Comparison of ENCODE assay signal across 8 cellular contexts in genomic region chr1:26225033-26225831, GRCh38. TPM values are rescaled to one million over a fixed set of nuclear protein-coding genes. Genes with fewer than 3 reads are reported as not detected.
A peak's percentile ranks its signal among the peaks of the same experiment; 100 is the strongest.
DNase-seq lines count a peak whose midpoint lies in the region; ATAC-seq and TF ChIP-seq lines count a peak whose summit lies in the region.

No MANE protein-coding gene starts in this region.

- no peaks in the 10 kb centered on the region for H3K9me3 ChIP-seq in psoas muscle

- TF ChIP-seq CTCF in BJ (IDR thresholded peaks at IDR 0.05; ENCODE audit: insufficient read depth, low read depth, low read length), result no peak
- no peak for TF ChIP-seq CTCF in astrocyte of the spinal cord (IDR thresholded peaks at IDR 0.05; ENCODE audit: low read depth, low read length)
- no peak for TF ChIP-seq CTCF in psoas muscle (IDR thresholded peaks at IDR 0.05)

- intact Hi-C loops in psoas muscle (cut with DNase I), result no loop called here

- H3K36me3 ChIP-seq in BJ (ENCODE audit: control insufficient read depth, insufficient read depth, low read length) (no peaks in the 10 kb centered on the region), psoas muscle (ENCODE audit: insufficient read depth in 1 of 2, low read depth in 1 of 2) (no peaks in the 10 kb centered on the region)

- 1 to 7% (median 4%) methylated on average over 43 to 50 of the region's 50 CpGs for WGBS in psoas muscle, 3 donors

- H3K27ac ChIP-seq in psoas muscle, result peak overlapping the region; percentile 24

- no peak for DNase-seq in BJ (ENCODE audit: low read depth)
- peak; percentile 7 for DNase-seq in astrocyte of the spinal cord (ENCODE audit: low read depth, low spot score)
- DNase-seq in psoas muscle, result peak; percentile 66 to 85

- no peaks in the 10 kb centered on the region for H3K4me1 ChIP-seq in psoas muscle

- peak; percentile 73 for ATAC-seq in SK-N-SH treated with all-trans-retinoic acid at 6 μM for 48 hours
- peak; percentile 86 to 90 (median 89) for ATAC-seq in psoas muscle
- ATAC-seq in GM21447 (IDR thresholded peaks at IDR 0.05; ENCODE audit: unreplicated experiment), result no peak
- ATAC-seq in GM19467 (IDR thresholded peaks at IDR 0.05; ENCODE audit: unreplicated experiment), result no peak
- ATAC-seq in HG02798 (IDR thresholded peaks at IDR 0.05; ENCODE audit: poor library complexity, unreplicated experiment), result no peak

- POLR2A ChIA-PET in BJ (lab: Charles Lee), result no interaction called here

- CTCF ChIA-PET in BJ (lab: Yijun Ruan, JAX), result interaction anchor here (0.7 to 6.3 kb wide), 3 partner anchors 9 to 13 kb away, joined by 3 to 46 read pairs (median 5); partner anchors contain the start of gene CEP85

- in situ Hi-C loops in astrocyte of the spinal cord (cut with HindIII; ENCODE audit: low sequenced_read_pairs), result no loop called here

- H3K27me3 ChIP-seq in BJ (ENCODE audit: control insufficient read depth, insufficient read depth, low read length), result peaks cover 16% of the 10 kb centered on the region
- no peaks in the 10 kb centered on the region for H3K27me3 ChIP-seq in psoas muscle (ENCODE audit: insufficient read depth in 3 of 3, low read length in 2 of 3)

- peak overlapping the region; percentile 34 for H3K4me3 ChIP-seq in BJ (ENCODE audit: low read depth, low read length)
- H3K4me3 ChIP-seq in astrocyte of the spinal cord (ENCODE audit: low read depth, low read length), result peak overlapping the region; percentile 38
- peak overlapping the region; percentile 27 for H3K4me3 ChIP-seq in iPS-11a (ENCODE audit: low read depth, low read length)
- peak overlapping the region; percentile 74 for H3K4me3 ChIP-seq in psoas muscle

TF ChIP-seq in SK-N-SH treated with all-trans-retinoic acid at 6 μM for 48 hours, 23 proteins besides CTCF, POLR2A, EP300 and RAD21:
- TF ChIP-seq TSHZ2 (CRISPR knock-in tag; IDR thresholded peaks at IDR 0.05) (no peak), ZNF70 (CRISPR knock-in tag; IDR thresholded peaks at IDR 0.05) (peak; percentile 60; the same call in 1 of the 2 replicates), CSDC2 (CRISPR knock-in tag; IDR thresholded peaks at IDR 0.05) (no peak), CSRNP3 (CRISPR knock-in tag; IDR thresholded peaks at IDR 0.05) (no peak), ARNTL (CRISPR knock-in tag; IDR thresholded peaks at IDR 0.05; ENCODE audit: borderline replicate concordance, low read depth) (no peak)

RNA-seq across cellular contexts. Expression of gene CEP85, which starts 8.8 kb away (rescaled TPM):
- 9.4 and 10.8 TPM in 2 replicates for polyA plus RNA-seq in BJ (2011; rRNA removed)
- 6.0 and 8.2 TPM in 2 replicates for polyA minus RNA-seq in BJ (2011; rRNA and poly(A)+ RNA removed)
- total RNA-seq in psoas muscle, result 10 to 100 TPM; 16.0 to 52.5 (median 41.1) TPM
- polyA plus RNA-seq in psoas muscle, result 10 to 100 TPM; 14.8 to 24.2 (median 18.0) TPM

RNA-seq across cellular contexts. Expression of gene CATSPER4, which starts 34.8 kb away (rescaled TPM):
- polyA plus RNA-seq in BJ (2011; rRNA removed) (not detected in 2 replicates), psoas muscle (under 1 TPM in 1 of 3 donors, not detected in 2; 0.01 TPM)
- not detected in 2 replicates for polyA minus RNA-seq in BJ (2011; rRNA and poly(A)+ RNA removed)
- under 1 TPM in 1 of 4 donors, not detected in 3; 0.24 TPM for total RNA-seq in psoas muscle

RNA-seq across cellular contexts. Expression of gene CNKSR1, which starts 47.9 kb away (rescaled TPM):
- polyA plus RNA-seq in BJ (2011; rRNA removed) (0.23 and 0.63 TPM in 2 replicates), psoas muscle (10 to 100 TPM; 11.0 to 45.3 (median 24.5) TPM)
- 0.57 TPM in 1 of 2 replicates, not detected in the other for polyA minus RNA-seq in BJ (2011; rRNA and poly(A)+ RNA removed)
- 10 to 100 TPM; 54.8 to 90.4 (median 73.0) TPM for total RNA-seq in psoas muscle

RNA-seq across cellular contexts. Expression of gene ZNF593OS, which starts 53.6 kb away (rescaled TPM):
- polyA plus RNA-seq in BJ (2011; rRNA removed) (not detected in 2 replicates), psoas muscle (under 1 TPM; 0.16 to 0.70 (median 0.44) TPM)
- not detected in 2 replicates for polyA minus RNA-seq in BJ (2011; rRNA and poly(A)+ RNA removed)
- total RNA-seq in psoas muscle, result 1 to 10 TPM; 1.6 to 4.2 (median 2.9) TPM

RNA-seq across cellular contexts. Expression of gene SH3BGRL3, which starts 54.7 kb away (rescaled TPM):
- polyA plus RNA-seq in BJ (2011; rRNA removed), result 298 and 309 TPM in 2 replicates
- 417 and 520 TPM in 2 replicates for polyA minus RNA-seq in BJ (2011; rRNA and poly(A)+ RNA removed)
- 10 to 100 TPM; 21.4 to 30.6 (median 22.6) TPM for total RNA-seq in psoas muscle
- 10 to 100 TPM; 10.9 to 78.1 (median 18.2) TPM for polyA plus RNA-seq in psoas muscle

Comparison
In these comparisons a context has a peak if more than half of its experiments do, and no peak if none do; other contexts are left out.
1. ATAC-seq: peak in SK-N-SH treated with all-trans-retinoic acid at 6 μM for 48 hours (single experiment) and psoas muscle (4 of 4); none in GM21447 (single experiment), GM19467 (single experiment) and HG02798 (single experiment).
2. Peak in every context shown above with its lines, with median percentiles within 50 percentile points of each other: H3K4me3 ChIP-seq.